19 cellular contexts compared by ENCODE assay signal in genomic region chr6:32416031-32416430, GRCh38. TPM values are rescaled to one million over a fixed set of nuclear protein-coding genes. Genes with fewer than 3 reads are reported as not detected.
A peak's percentile ranks its signal among the peaks of the same experiment; 100 is the strongest.
DNase-seq lines count a peak whose midpoint lies in the region; ATAC-seq lines count a peak whose summit lies in the region.
"Had no signal": no experiment of that assay in that cellular context is flagged by ENCODE, and none has a peak within 500 bp of the region (broad histone marks: within the 10 kb centered on the region; RNA-seq: fewer than 3 reads in every experiment).

No MANE protein-coding gene starts in this region.

- H3K4me1 ChIP-seq in Karpas-422 (ENCODE audit: low read length) (peaks cover 20% of the 10 kb centered on the region), mesenchymal stem cell (ENCODE audit: control insufficient read depth, insufficient read depth, low read depth, low read length) (no peaks in the 10 kb centered on the region)
- H3K4me1 ChIP-seq in effector memory CD4-positive, alpha-beta T cell (ENCODE audit: control insufficient read depth, insufficient read depth, low read length, poor library complexity, severe bottlenecking): peaks cover 10% of the 10 kb centered on the region
- H3K4me1 ChIP-seq: testis had no signal

- H3K23ac ChIP-seq in mesenchymal stem cell (ENCODE audit: low read length in 2 of 2): no peak overlapping the region

- H3K9ac ChIP-seq in Karpas-422 (ENCODE audit: low read length) (no peak overlapping the region), mesenchymal stem cell (ENCODE audit: low read length) (peak overlapping the region; percentile 50)

- no peak overlapping the region for H4K8ac ChIP-seq in mesenchymal stem cell (ENCODE audit: low read length)

- no peaks in the 10 kb centered on the region for H3K9me2 ChIP-seq in Karpas-422 (replicated peaks; ENCODE audit: insufficient read depth, low read length)

- no peaks in the 10 kb centered on the region for H3K79me1 ChIP-seq in mesenchymal stem cell (replicated peaks; ENCODE audit: low read length, poor library complexity, severe bottlenecking)

- H3K18ac ChIP-seq in mesenchymal stem cell (ENCODE audit: low read depth in 1 of 2, low read length in 2 of 2): no peak overlapping the region

- H3K36me3 ChIP-seq in Karpas-422 (ENCODE audit: insufficient read depth, low read length) (no peaks in the 10 kb centered on the region), mesenchymal stem cell (ENCODE audit: control insufficient read depth in 1 of 2, insufficient read depth in 2 of 2, low read depth in 1 of 2, low read length in 2 of 2) (no peaks in the 10 kb centered on the region)
- H3K36me3 ChIP-seq in effector memory CD4-positive, alpha-beta T cell (ENCODE audit: control insufficient read depth, insufficient read depth, low read length): no peaks in the 10 kb centered on the region
- H3K36me3 ChIP-seq: esophagus muscularis mucosa, left ventricle myocardium inferior, right atrium auricular region had no signal

- H3K79me2 ChIP-seq in Karpas-422 (ENCODE audit: low read length): no peaks in the 10 kb centered on the region

- 60% methylated on average over 3 of the region's 3 CpGs for WGBS in mesenchymal stem cell

- H3K27me3 ChIP-seq in Karpas-422 (ENCODE audit: low read length): no peaks in the 10 kb centered on the region
- H3K27me3 ChIP-seq in mesenchymal stem cell (ENCODE audit: control insufficient read depth in 1 of 2, insufficient read depth in 1 of 2, low read length in 2 of 2): peaks cover 51 to 88% of the 10 kb centered on the region in 2 experiments
- peaks cover 2% of the 10 kb centered on the region for H3K27me3 ChIP-seq in effector memory CD4-positive, alpha-beta T cell (replicated peaks; ENCODE audit: control insufficient read depth, insufficient read depth, low read length, poor library complexity, severe bottlenecking)
- H3K27me3 ChIP-seq: testis had no signal

- peak overlapping the region; percentile 37; the same call in 1 of the 2 replicates for H3K4me3 ChIP-seq in Karpas-422 (ENCODE audit: low read length)
- no peak overlapping the region for H3K4me3 ChIP-seq in mesenchymal stem cell (ENCODE audit: insufficient read depth in 1 of 2, low read depth in 1 of 2, low read length in 2 of 2)
- H3K4me3 ChIP-seq in effector memory CD4-positive, alpha-beta T cell (ENCODE audit: insufficient read depth, low read depth, low read length, poor library complexity, severe bottlenecking): no peak overlapping the region
- H3K4me3 ChIP-seq: mucosa of descending colon, right atrium auricular region, testis had no signal

- no peaks in the 10 kb centered on the region for H4K20me1 ChIP-seq in Karpas-422 (ENCODE audit: insufficient read depth, low read depth, low read length)

- no peak overlapping the region for H3K14ac ChIP-seq in mesenchymal stem cell (ENCODE audit: low read length in 2 of 2)

- no peak overlapping the region for H2AK5ac ChIP-seq in mesenchymal stem cell (ENCODE audit: low read length, severe bottlenecking)

- H2BK120ac ChIP-seq in mesenchymal stem cell (ENCODE audit: low read depth, low read length): no peak overlapping the region

- H3K27ac ChIP-seq in Karpas-422 (ENCODE audit: low read length): no peak overlapping the region
- H3K27ac ChIP-seq in mesenchymal stem cell (ENCODE audit: low read length, poor library complexity, severe bottlenecking): no peak overlapping the region
- H3K27ac ChIP-seq in effector memory CD4-positive, alpha-beta T cell (ENCODE audit: insufficient read depth, low read length, poor library complexity, severe bottlenecking): no peak overlapping the region
- H3K27ac ChIP-seq: esophagus muscularis mucosa, left ventricle myocardium inferior, right atrium auricular region, testis, VCaP had no signal

- H2BK12ac ChIP-seq in mesenchymal stem cell (ENCODE audit: low read length in 2 of 2): no peak overlapping the region

- H2BK5ac ChIP-seq in mesenchymal stem cell (ENCODE audit: low read depth, low read length, poor library complexity, severe bottlenecking): no peak overlapping the region

- no peak overlapping the region for H3K4ac ChIP-seq in mesenchymal stem cell (ENCODE audit: low read depth in 1 of 2, low read length in 2 of 2)

- no peak overlapping the region for H2AFZ ChIP-seq in Karpas-422 (ENCODE audit: low read length)
- no peak overlapping the region for H2AFZ ChIP-seq in mesenchymal stem cell (ENCODE audit: low read depth, low read length)

- H2BK15ac ChIP-seq in mesenchymal stem cell (ENCODE audit: low read depth, poor library complexity, severe bottlenecking): no peak overlapping the region

- DNase-seq in EH (ENCODE audit: low read depth): peak; percentile 45
- no peak for DNase-seq in Karpas-422
- DNase-seq in amniotic epithelial cell (ENCODE audit: low read depth): peak; percentile 39
- DNase-seq in mesenchymal stem cell: no peak
- no peak for DNase-seq in NCI-H1436 treated with DMSO at 0.1 percent for 48 hours (lab: John Stamatoyannopoulos, UW)
- no peak for DNase-seq in GOT3 (lab: John Stamatoyannopoulos, UW)
- no peak for DNase-seq in effector memory CD4-positive, alpha-beta T cell
- DNase-seq: activated gamma-delta T cell had no signal

- H3K9me3 ChIP-seq in Karpas-422 (ENCODE audit: low read length): no peaks in the 10 kb centered on the region
- no peaks in the 10 kb centered on the region for H3K9me3 ChIP-seq in mesenchymal stem cell (ENCODE audit: control insufficient read depth, low read length)
- no peaks in the 10 kb centered on the region for H3K9me3 ChIP-seq in effector memory CD4-positive, alpha-beta T cell (ENCODE audit: control insufficient read depth, low read length)
- H3K9me3 ChIP-seq: esophagus muscularis mucosa, left ventricle myocardium inferior, mucosa of descending colon, right atrium auricular region, testis had no signal

- ATAC-seq in GM21576 (IDR thresholded peaks at IDR 0.05; ENCODE audit: unreplicated experiment): no peak

- H3K4me2 ChIP-seq in Karpas-422 (ENCODE audit: low read depth, low read length, poor library complexity, severe bottlenecking): peak overlapping the region; percentile 63
- no peak overlapping the region for H3K4me2 ChIP-seq in mesenchymal stem cell (ENCODE audit: low read length, poor library complexity, severe bottlenecking)

- H4K91ac ChIP-seq in mesenchymal stem cell (ENCODE audit: low read length): no peak overlapping the region

RNA-seq across cellular contexts. Expression of gene BTNL2, which starts 9.1 kb away (rescaled TPM):
- not detected in 2 replicates for total RNA-seq in Karpas-422 (2014; rRNA removed; shearing (Covaris generic); ENCODE audit: low replicate concordance)
- polyA plus RNA-seq in mesenchymal stem cell (2013, experiment 1 of 2): not detected
- polyA plus RNA-seq in mesenchymal stem cell (2013, experiment 2 of 2): not detected
- total RNA-seq: CD4-positive, alpha-beta memory T cell; esophagus muscularis mucosa; glomerular endothelial cell; left ventricle myocardium inferior; mucosa of descending colon; right atrium auricular region; Right ventricle myocardium inferior; T-helper 1 cell treated with Interleukin-12 subunit alpha and Interleukin-12 subunit beta and Interleukin-4 antibody, amounts not matched to agents 30 ng/mL and 1 ng/mL, for 36 hours had no signal
- polyA plus RNA-seq: CD4-positive, alpha-beta memory T cell had no signal

RNA-seq across cellular contexts. Expression of gene HLA-DRA, which starts 23.7 kb away (rescaled TPM):
- 1,241 and 1,934 TPM in 2 replicates for total RNA-seq in Karpas-422 (2014; rRNA removed; shearing (Covaris generic); ENCODE audit: low replicate concordance)
- polyA plus RNA-seq in mesenchymal stem cell (2013, experiment 1 of 2): not detected
- not detected for polyA plus RNA-seq in mesenchymal stem cell (2013, experiment 2 of 2)

RNA-seq across cellular contexts. Expression of gene TSBP1, which starts 44.3 kb away (rescaled TPM):
- not detected in 2 replicates for total RNA-seq in Karpas-422 (2014; rRNA removed; shearing (Covaris generic); ENCODE audit: low replicate concordance)
- polyA plus RNA-seq in mesenchymal stem cell (2013, experiment 1 of 2): 0.03 TPM
- polyA plus RNA-seq in mesenchymal stem cell (2013, experiment 2 of 2): not detected
- total RNA-seq: CD4-positive, alpha-beta memory T cell; esophagus muscularis mucosa; glomerular endothelial cell; left ventricle myocardium inferior; mucosa of descending colon; right atrium auricular region; Right ventricle myocardium inferior; T-helper 1 cell treated with Interleukin-12 subunit alpha and Interleukin-12 subunit beta and Interleukin-4 antibody, amounts not matched to agents 30 ng/mL and 1 ng/mL, for 36 hours had no signal
- polyA plus RNA-seq: CD4-positive, alpha-beta memory T cell had no signal

Comparison
In these comparisons a context has a peak if more than half of its experiments do, and no peak if none do; other contexts are left out.
1. DNase-seq: peak in EH (single experiment) and amniotic epithelial cell (single experiment); none in Karpas-422 (single experiment), mesenchymal stem cell (single experiment), NCI-H1436 treated with DMSO at 0.1 percent for 48 hours (single experiment), GOT3 (single experiment) and effector memory CD4-positive, alpha-beta T cell (0 of 3).